In genomic region chrX:134144231-134144630, GRCh38 we compare ENCODE assay signal across 8 cellular contexts.
DNase-seq lines count a peak whose midpoint lies in the region; ATAC-seq and TF ChIP-seq lines count a peak whose summit lies in the region.

No MANE protein-coding gene starts in this region.

- H4K20me1 ChIP-seq in HCT116 (ENCODE audit: insufficient read depth): no peaks in the 10 kb centered on the region

- WGBS in aorta, 2 donors: 27 to 29% methylated on average over 1 of the region's 1 CpG

- no peak for TF ChIP-seq POLR2A in HCT116 (IDR thresholded peaks at IDR 0.05; ENCODE audit: borderline replicate concordance, extremely low read depth, insufficient read depth, insufficient read length)

- peaks cover 6% of the 10 kb centered on the region for H3K27me3 Mint-ChIP-seq in activated CD8-positive, alpha-beta memory T cell treated with anti-CD3 and anti-CD28 coated beads, Interleukin-2, amount 10 ng/mL, durations not matched to agents 7 days and 5 days

- intact Hi-C loops in HCT116 (cut with micrococcal nuclease) (loop anchor here (1.0 kb wide), 1 partner anchor 352 kb away; no protein-coding TSS in a partner anchor), aorta (cut with DNase I) (no loop called here)

- H3K9me3 ChIP-seq in HCT116 (ENCODE audit: control insufficient read depth in 1 of 2, insufficient read depth in 1 of 2, low read depth in 1 of 2, low read length in 2 of 2): no peaks in the 10 kb centered on the region
- H3K9me3 ChIP-seq in aorta (ENCODE audit: control insufficient read depth, low read length): no peaks in the 10 kb centered on the region

- H3K4me1 Mint-ChIP-seq in activated CD8-positive, alpha-beta memory T cell treated with anti-CD3 and anti-CD28 coated beads, Interleukin-2, amount 10 ng/mL, durations not matched to agents 7 days and 5 days: no peaks in the 10 kb centered on the region

- ATAC-seq in activated CD8-positive, alpha-beta memory T cell treated with anti-CD3 and anti-CD28 coated beads, Interleukin-2, amount 10 ng/mL, durations not matched to agents 7 days and 5 days: peak; percentile 60
- ATAC-seq in HCT116: peak; percentile 47
- no peak for ATAC-seq in aorta (ENCODE audit: low FRiP score)

- H3K9me3 Mint-ChIP-seq in activated CD8-positive, alpha-beta memory T cell treated with anti-CD3 and anti-CD28 coated beads, Interleukin-2, amount 10 ng/mL, durations not matched to agents 7 days and 5 days (ENCODE audit: low read depth): no peaks in the 10 kb centered on the region

- DNase-seq in activated CD8-positive, alpha-beta memory T cell treated with anti-CD3 and anti-CD28 coated beads, Interleukin-2, amount 10 ng/mL, durations not matched to agents 7 days and 5 days: no peak
- no peak for DNase-seq in activated CD8-positive, alpha-beta memory T cell treated with anti-CD3 and anti-CD28 coated beads for 24 hours
- peak; percentile 1 for DNase-seq in HCT116 (ENCODE audit: low read depth, low spot score)
- peak; percentile 13 for DNase-seq in NCI-H69 (lab: John Stamatoyannopoulos, UW)
- DNase-seq in foreskin melanocyte: peak; percentile 29
- no peak for DNase-seq in NCI-H146 (lab: John Stamatoyannopoulos, UW)
- no peak for DNase-seq in cerebellum (ENCODE audit: low spot score)
- no peak for DNase-seq in aorta

- H3K27me3 ChIP-seq in HCT116 (ENCODE audit: insufficient read depth, low read length) (no peaks in the 10 kb centered on the region), aorta (ENCODE audit: control insufficient read depth in 1 of 2, insufficient read depth in 2 of 2, low read length in 1 of 2) (no peaks in the 10 kb centered on the region)

- BruUV-seq in HCT116 (replicated peaks; lab: Mats Ljungman, UMichigan): no TSS peak

- H3K27ac ChIP-seq in HCT116 (ENCODE audit: low read depth, low read length): no peak overlapping the region
- no peak overlapping the region for H3K27ac ChIP-seq in aorta (ENCODE audit: low read depth in 1 of 2, low read length in 2 of 2)

- RAD21 ChIA-PET in HCT116 (lab: Charles Lee; ENCODE audit: low non-redundant PET in 1 of 2, low total read pairs in 2 of 2, uncharacterized antibody in 2 of 2, unreplicated experiment in 2 of 2): interaction anchor here in 1 of 2 experiments (0.6 kb wide), 1 partner anchor 118 kb away, joined by 3 read pairs; no protein-coding TSS in a partner anchor

- no peaks in the 10 kb centered on the region for H3K36me3 ChIP-seq in HCT116 (ENCODE audit: control insufficient read depth in 1 of 2, insufficient read depth in 2 of 2, low read length in 2 of 2)
- no peaks in the 10 kb centered on the region for H3K36me3 ChIP-seq in aorta (ENCODE audit: control insufficient read depth in 1 of 2, insufficient read depth in 2 of 2, low read length in 1 of 2)

- TF ChIP-seq RAD21 in HCT116 (IDR thresholded peaks at IDR 0.05; ENCODE audit: low read depth): peak; percentile 29; the same call in 1 of the 2 replicates

- CTCF ChIA-PET in activated CD8-positive, alpha-beta memory T cell treated with anti-CD3 and anti-CD28 coated beads, Interleukin-2, amount 10 ng/mL, durations not matched to agents 7 days and 5 days (lab: Charles Lee): interaction anchor here (1.1 to 1.7 kb wide), 5 partner anchors 43 to 352 kb away, joined by 3 to 7 read pairs (median 3); partner anchors contain the start of gene GPC3
- CTCF ChIA-PET in HCT116 (lab: Charles Lee): interaction anchor here (0.8 to 1.3 kb wide), 5 partner anchors 9 to 446 kb away, joined by 3 to 5 read pairs (median 4); no protein-coding TSS in a partner anchor

- no peaks in the 10 kb centered on the region for H3K4me1 ChIP-seq in HCT116 (ENCODE audit: control insufficient read depth in 1 of 2, insufficient read depth in 2 of 2, low read length in 2 of 2)
- H3K4me1 ChIP-seq in aorta (ENCODE audit: control insufficient read depth in 1 of 2, insufficient read depth in 2 of 2, low read length in 2 of 2): no peaks in the 10 kb centered on the region

- H3K4me3 ChIP-seq in HCT116 (replicated peaks in 1 of 2; ENCODE audit: low read depth in 1 of 2, low read length in 2 of 2): no peak overlapping the region
- H3K4me3 ChIP-seq in aorta (ENCODE audit: low read length in 2 of 2): no peak overlapping the region

- H3K36me3 Mint-ChIP-seq in activated CD8-positive, alpha-beta memory T cell treated with anti-CD3 and anti-CD28 coated beads, Interleukin-2, amount 10 ng/mL, durations not matched to agents 7 days and 5 days: no peaks in the 10 kb centered on the region

- H3K27ac Mint-ChIP-seq in activated CD8-positive, alpha-beta memory T cell treated with anti-CD3 and anti-CD28 coated beads, Interleukin-2, amount 10 ng/mL, durations not matched to agents 7 days and 5 days: peak overlapping the region; percentile 40

- no peak overlapping the region for H3K4me3 Mint-ChIP-seq in activated CD8-positive, alpha-beta memory T cell treated with anti-CD3 and anti-CD28 coated beads, Interleukin-2, amount 10 ng/mL, durations not matched to agents 7 days and 5 days

- no peak overlapping the region for H3K4me2 ChIP-seq in HCT116 (ENCODE audit: low read length)

- TF ChIP-seq CTCF in HCT116 (IDR thresholded peaks at IDR 0.05 in 2 of 3, conservative IDR thresholded peaks at IDR 0.05 in 1 of 3; ENCODE audit: borderline replicate concordance in 1 of 3, insufficient read depth in 1 of 3, low read depth in 2 of 3, low read length in 2 of 3): peak; percentile 28 to 44 (median 29); a peak in 5 of 6 replicates

- no peaks in the 10 kb centered on the region for H3K79me2 ChIP-seq in HCT116 (ENCODE audit: insufficient read depth, low read length)

- H3K9me2 ChIP-seq in HCT116 (ENCODE audit: insufficient read depth): no peaks in the 10 kb centered on the region

- H2AFZ ChIP-seq in HCT116 (ENCODE audit: low read depth, low read length, poor library complexity, severe bottlenecking): no peak overlapping the region

- POLR2A ChIA-PET in HCT116 (lab: Charles Lee): no interaction called here

- no peak overlapping the region for H3K9ac ChIP-seq in HCT116 (ENCODE audit: low read length)

TF ChIP-seq in HCT116, 20 proteins besides CTCF, POLR2A, EP300 and RAD21:
- TF ChIP-seq, protein P1, sequence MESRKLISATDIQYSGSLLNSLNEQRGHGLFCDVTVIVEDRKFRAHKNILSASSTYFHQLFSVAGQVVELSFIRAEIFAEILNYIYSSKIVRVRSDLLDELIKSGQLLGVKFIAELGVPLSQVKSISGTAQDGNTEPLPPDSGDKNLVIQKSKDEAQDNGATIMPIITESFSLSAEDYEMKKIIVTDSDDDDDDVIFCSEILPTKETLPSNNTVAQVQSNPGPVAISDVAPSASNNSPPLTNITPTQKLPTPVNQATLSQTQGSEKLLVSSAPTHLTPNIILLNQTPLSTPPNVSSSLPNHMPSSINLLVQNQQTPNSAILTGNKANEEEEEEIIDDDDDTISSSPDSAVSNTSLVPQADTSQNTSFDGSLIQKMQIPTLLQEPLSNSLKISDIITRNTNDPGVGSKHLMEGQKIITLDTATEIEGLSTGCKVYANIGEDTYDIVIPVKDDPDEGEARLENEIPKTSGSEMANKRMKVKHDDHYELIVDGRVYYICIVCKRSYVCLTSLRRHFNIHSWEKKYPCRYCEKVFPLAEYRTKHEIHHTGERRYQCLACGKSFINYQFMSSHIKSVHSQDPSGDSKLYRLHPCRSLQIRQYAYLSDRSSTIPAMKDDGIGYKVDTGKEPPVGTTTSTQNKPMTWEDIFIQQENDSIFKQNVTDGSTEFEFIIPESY (IDR thresholded peaks at IDR 0.05; ENCODE audit: extremely low read depth, insufficient replicate concordance, low read length): no peak
- TF ChIP-seq ZFX (IDR thresholded peaks at IDR 0.05): no peak
- no peak for TF ChIP-seq JUND (IDR thresholded peaks at IDR 0.05)
- TF ChIP-seq, protein P2, sequence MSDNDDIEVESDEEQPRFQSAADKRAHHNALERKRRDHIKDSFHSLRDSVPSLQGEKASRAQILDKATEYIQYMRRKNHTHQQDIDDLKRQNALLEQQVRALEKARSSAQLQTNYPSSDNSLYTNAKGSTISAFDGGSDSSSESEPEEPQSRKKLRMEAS (IDR thresholded peaks at IDR 0.05): no peak
- TF ChIP-seq CBX3 (IDR thresholded peaks at IDR 0.05; ENCODE audit: low read depth): no peak
- TF ChIP-seq POLR2AphosphoS5 (IDR thresholded peaks at IDR 0.05; ENCODE audit: low read depth, low read length): no peak
- TF ChIP-seq FOSL1 (IDR thresholded peaks at IDR 0.05; ENCODE audit: low read depth): no peak
- TF ChIP-seq EZH2 (IDR thresholded peaks at IDR 0.05): no peak
- TF ChIP-seq SP1 (IDR thresholded peaks at IDR 0.05; ENCODE audit: low read depth): no peak
- TF ChIP-seq TCF7L2 (IDR thresholded peaks at IDR 0.05; ENCODE audit: borderline replicate concordance, extremely low read depth, insufficient read depth, insufficient read length): no peak

Comparison
In these comparisons a context has a peak if more than half of its experiments do, and no peak if none do; other contexts are left out.
1. DNase-seq: peak in HCT116 (single experiment), NCI-H69 (single experiment) and foreskin melanocyte (single experiment); none in activated CD8-positive, alpha-beta memory T cell treated with anti-CD3 and anti-CD28 coated beads, Interleukin-2, amount 10 ng/mL, durations not matched to agents 7 days and 5 days (single experiment), activated CD8-positive, alpha-beta memory T cell treated with anti-CD3 and anti-CD28 coated beads for 24 hours (single experiment), NCI-H146 (single experiment), cerebellum (single experiment) and aorta (0 of 2).